In the genomic region with DNA sequence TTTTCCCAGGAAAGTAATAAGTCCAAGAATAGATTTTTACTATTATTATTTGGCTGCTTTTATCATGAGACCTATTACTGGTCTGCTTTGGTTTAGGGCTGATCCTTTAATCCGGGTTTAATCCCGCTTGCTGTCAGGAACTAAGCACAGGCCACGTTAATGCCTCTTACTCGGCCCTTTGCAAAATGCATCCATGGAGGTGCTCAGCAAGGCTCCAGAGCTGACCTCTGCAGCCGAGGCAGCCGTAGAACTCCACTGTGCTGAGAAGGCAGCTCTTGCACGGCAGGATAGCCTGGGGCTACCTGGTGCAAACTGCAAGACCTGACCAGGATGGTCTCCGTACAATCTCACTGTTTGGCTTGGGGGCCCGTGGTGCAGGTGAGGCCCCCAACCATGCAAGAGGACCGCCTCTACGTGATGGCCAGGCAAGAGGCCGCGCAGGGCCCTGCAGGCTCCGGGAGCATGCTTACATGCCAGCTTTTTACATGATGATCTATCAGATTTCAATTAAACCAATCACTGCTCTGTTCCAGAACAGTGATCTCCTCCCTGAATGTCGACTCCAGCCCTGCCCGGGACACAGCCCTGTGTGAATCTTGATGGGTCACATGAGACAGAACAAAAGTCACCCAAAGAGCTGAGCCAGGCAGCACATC, we compare ENCODE assay signal across 19 cellular contexts. TPM values are rescaled to one million over a fixed set of nuclear protein-coding genes. Genes with fewer than 3 reads are reported as not detected.
DNase-seq lines count a peak whose midpoint lies in the region; ATAC-seq and TF ChIP-seq lines count a peak whose summit lies in the region.
"Had no signal": no experiment of that assay in that cellular context is flagged by ENCODE, and none has a peak within 500 bp of the region (broad histone marks: within the 10 kb centered on the region; RNA-seq: fewer than 3 reads in every experiment).

No MANE protein-coding gene starts in this region.

- peak overlapping the region; percentile 54 for H3K18ac ChIP-seq in neuronal stem cell (ENCODE audit: low read length)

- H3K36me3 ChIP-seq in neuronal stem cell (replicated peaks in 1 of 2; ENCODE audit: control insufficient read depth in 2 of 2, insufficient read depth in 2 of 2, low read length in 2 of 2): no peaks in the 10 kb centered on the region
- H3K36me3 ChIP-seq in upper lobe of right lung: no peaks in the 10 kb centered on the region
- H3K36me3 ChIP-seq: BLaER1 treated with 17β-estradiol and CSF1 and Interleukin-3, amounts not matched to agents 10 nM and 100 nM had no signal

- H3K27ac ChIP-seq in neuronal stem cell (replicated peaks; ENCODE audit: low read length) (no peak overlapping the region), upper lobe of right lung (no peak overlapping the region)
- H3K27ac ChIP-seq: BLaER1 treated with 17β-estradiol and CSF1 and Interleukin-3, amounts not matched to agents 10 nM and 100 nM had no signal

- H3K4me1 Mint-ChIP-seq in immature natural killer cell: no peaks in the 10 kb centered on the region

- H2BK15ac ChIP-seq in neuronal stem cell (ENCODE audit: low read length): peak overlapping the region; percentile 0

- no peak overlapping the region for H2BK5ac ChIP-seq in neuronal stem cell (ENCODE audit: low read length)

- no peak overlapping the region for H3K4me3 ChIP-seq in neuronal stem cell (ENCODE audit: low read length in 2 of 2)
- no peak overlapping the region for H3K4me3 ChIP-seq in upper lobe of right lung
- H3K4me3 ChIP-seq: BLaER1 treated with 17β-estradiol and CSF1 and Interleukin-3, amounts not matched to agents 10 nM and 100 nM; GM12878 had no signal

- H2BK120ac ChIP-seq in neuronal stem cell (ENCODE audit: low read depth, low read length): no peak overlapping the region

- intact Hi-C loops in cardiac septum (cut with DNase I) (no loop called here), Right ventricle myocardium superior (cut with DNase I) (no loop called here), upper lobe of right lung (cut with DNase I) (no loop called here)

- WGBS in neuronal stem cell (ENCODE audit: extremely low coverage in 2 of 2, insufficient read length in 2 of 2, insufficient replicate concordance in 1 of 2), 2 donors: no CpG with 5 or more reads among the region's 16 CpGs

- H2AFZ ChIP-seq in neuronal stem cell (ENCODE audit: low read length): no peak overlapping the region

- H4K91ac ChIP-seq in neuronal stem cell (ENCODE audit: low read depth, low read length, poor library complexity): no peak overlapping the region

- no peak overlapping the region for H3K4me2 ChIP-seq in neuronal stem cell (ENCODE audit: insufficient read depth, low read length, poor library complexity, severe bottlenecking)
- H3K4me2 ChIP-seq: BLaER1 treated with 17β-estradiol and CSF1 and Interleukin-3, amounts not matched to agents 10 nM and 100 nM had no signal

- TF ChIP-seq CTCF in upper lobe of right lung (IDR thresholded peaks at IDR 0.05): no peak

- H3K27me3 ChIP-seq in neuronal stem cell (ENCODE audit: control insufficient read depth in 3 of 3, insufficient read depth in 3 of 3, low read depth in 1 of 3, low read length in 3 of 3): no peaks in the 10 kb centered on the region
- H3K27me3 ChIP-seq in upper lobe of right lung: no peaks in the 10 kb centered on the region
- H3K27me3 ChIP-seq: BLaER1 treated with 17β-estradiol and CSF1 and Interleukin-3, amounts not matched to agents 10 nM and 100 nM had no signal

- H2BK12ac ChIP-seq in neuronal stem cell (ENCODE audit: low read length): peak overlapping the region; percentile 25

- H3K23ac ChIP-seq in neuronal stem cell (ENCODE audit: low read depth, low read length, poor library complexity): no peak overlapping the region

- no peaks in the 10 kb centered on the region for H3K79me1 ChIP-seq in neuronal stem cell (ENCODE audit: low read depth, low read length)

- H3K9ac ChIP-seq in neuronal stem cell (ENCODE audit: low read depth, low read length, poor library complexity): peak overlapping the region; percentile 13
- H3K9ac ChIP-seq: BLaER1 treated with 17β-estradiol and CSF1 and Interleukin-3, amounts not matched to agents 10 nM and 100 nM had no signal

- peaks cover 0 to 6% of the 10 kb centered on the region in 2 donors for H3K9me3 ChIP-seq in neuronal stem cell (replicated peaks in 1 of 2; ENCODE audit: control insufficient read depth in 2 of 2, insufficient read depth in 1 of 2, low read depth in 1 of 2, low read length in 2 of 2)
- H3K9me3 ChIP-seq in upper lobe of right lung: no peaks in the 10 kb centered on the region
- H3K9me3 ChIP-seq: BLaER1 treated with 17β-estradiol and CSF1 and Interleukin-3, amounts not matched to agents 10 nM and 100 nM had no signal

- H3K4me1 ChIP-seq in neuronal stem cell (ENCODE audit: control insufficient read depth in 2 of 2, insufficient read depth in 1 of 2, low read depth in 1 of 2, low read length in 2 of 2) (peaks cover 4 to 7% of the 10 kb centered on the region in 2 donors), upper lobe of right lung (no peaks in the 10 kb centered on the region)

- ATAC-seq in Right ventricle myocardium superior (ENCODE audit: poor library complexity) (no peak), esophagus mucosa (peak; percentile 6), upper lobe of right lung (no peak)
- ATAC-seq: GM12878, Panc1, Right ventricle myocardium inferior had no signal

- H3K14ac ChIP-seq in neuronal stem cell (ENCODE audit: low read length): no peak overlapping the region

- H3K9me3 Mint-ChIP-seq in immature natural killer cell: no peaks in the 10 kb centered on the region

- DNase-seq in cardiac septum (ENCODE audit: low spot score) (peak; percentile 55), Right ventricle myocardium superior (no peak), neuronal stem cell (ENCODE audit: low spot score) (no peak), upper lobe of right lung (peak; percentile 49), immature natural killer cell (no peak), iPS-NIHi11 (ENCODE audit: low spot score) (no peak), HPDE6-E6E7 (ENCODE audit: extremely low spot score) (no peak)
- DNase-seq: 8988T, DMS53, NCI-H1092, NCI-H1694, NCI-H345, NCI-H526 treated with DMSO at 0.1 percent for 48 hours had no signal

- no peak overlapping the region for H4K8ac ChIP-seq in neuronal stem cell (ENCODE audit: low read depth, low read length)

- no peak overlapping the region for H3K4ac ChIP-seq in neuronal stem cell (ENCODE audit: low read length)

- no peak overlapping the region for H3K27ac Mint-ChIP-seq in immature natural killer cell

- H3K4me3 Mint-ChIP-seq in immature natural killer cell: no peak overlapping the region

- peak overlapping the region; percentile 11 for H2AK5ac ChIP-seq in neuronal stem cell (ENCODE audit: low read depth, low read length)

- no peaks in the 10 kb centered on the region for H3K36me3 Mint-ChIP-seq in immature natural killer cell

- H3K27me3 Mint-ChIP-seq in immature natural killer cell (ENCODE audit: low read depth in 3 of 3): peaks cover 0 to 7% (median 0%) of the 10 kb centered on the region in 3 donors

RNA-seq across cellular contexts. Expression of a gene that starts 10.4 kb away (rescaled TPM):
- total RNA-seq in cardiac septum (not detected), Right ventricle myocardium superior (not detected), esophagus mucosa (501 TPM), upper lobe of right lung (not detected)
- not detected for polyA plus RNA-seq in neuronal stem cell (2013, experiment 1 of 2)
- not detected for polyA plus RNA-seq in neuronal stem cell (2013, experiment 2 of 2)
- not detected for polyA plus RNA-seq in immature natural killer cell
- total RNA-seq: G401, GM12878, Right ventricle myocardium inferior had no signal
- polyA plus RNA-seq: GM12878 had no signal

RNA-seq across cellular contexts. Expression of a gene that starts 15.0 kb away (rescaled TPM):
- total RNA-seq in cardiac septum: not detected
- not detected for total RNA-seq in Right ventricle myocardium superior
- total RNA-seq in esophagus mucosa: 16.6 TPM
- polyA plus RNA-seq in neuronal stem cell (2013, experiment 1 of 2): not detected
- polyA plus RNA-seq in neuronal stem cell (2013, experiment 2 of 2): not detected
- not detected for total RNA-seq in upper lobe of right lung
- not detected for polyA plus RNA-seq in immature natural killer cell
- total RNA-seq: G401, GM12878, Right ventricle myocardium inferior had no signal
- polyA plus RNA-seq: GM12878 had no signal

Comparison
In these comparisons a context has a peak if more than half of its experiments do, and no peak if none do; other contexts are left out.
1. DNase-seq: peak in cardiac septum (single experiment) and upper lobe of right lung (single experiment); none in Right ventricle myocardium superior (single experiment), neuronal stem cell (single experiment), immature natural killer cell (0 of 3), iPS-NIHi11 (single experiment) and HPDE6-E6E7 (single experiment).
2. RNA of a gene that starts 10.4 kb away (total RNA-seq): 501 TPM in esophagus mucosa (single experiment); not detected in cardiac septum (single experiment), not detected in Right ventricle myocardium superior (single experiment) and not detected in upper lobe of right lung (single experiment); every median in the first group is over 100 times any median in the second.
3. RNA of a gene that starts 15.0 kb away (total RNA-seq): 16.6 TPM in esophagus mucosa (single experiment); not detected in cardiac septum (single experiment), not detected in Right ventricle myocardium superior (single experiment) and not detected in upper lobe of right lung (single experiment); every median in the first group is over 10 times any median in the second.